ENCODE assay signal across 12 cellular contexts in genomic region chr12:48917857-48918537, GRCh38. TPM values are rescaled to one million over a fixed set of nuclear protein-coding genes. Genes with fewer than 3 reads are reported as not detected.
DNase-seq lines count a peak whose midpoint lies in the region; ATAC-seq and TF ChIP-seq lines count a peak whose summit lies in the region.
"Had no signal": no experiment of that assay in that cellular context is flagged by ENCODE, and none has a peak within 500 bp of the region (broad histone marks: within the 10 kb centered on the region; RNA-seq: fewer than 3 reads in every experiment).

No MANE protein-coding gene starts in this region.

- H3K27me3 Mint-ChIP-seq in GM23338 (ENCODE audit: insufficient read depth, low read depth, poor library complexity): peaks cover 8% of the 10 kb centered on the region

- H3K4me1 ChIP-seq in GM23338 (ENCODE audit: insufficient read depth): no peaks in the 10 kb centered on the region

- H3K4me2 ChIP-seq in GM23338: no peak overlapping the region

- no peaks in the 10 kb centered on the region; the same call in 2 of the 3 replicates for H3K4me1 Mint-ChIP-seq in GM23338

- peaks cover 43% of the 10 kb centered on the region for H3K36me3 Mint-ChIP-seq in GM23338 (ENCODE audit: low read depth)

- no peak overlapping the region for H2AFZ ChIP-seq in GM23338

- no peaks in the 10 kb centered on the region for H3K79me2 ChIP-seq in GM23338 (replicated peaks; ENCODE audit: insufficient read depth)

- no peaks in the 10 kb centered on the region for H3K9me2 ChIP-seq in GM23338 (ENCODE audit: insufficient read depth)

- DNase-seq in GM23338 (ENCODE audit: low spot score) (no peak), T-helper 1 cell (peak in 4 of 5 donors; percentile 16 to 42 (median 32)), DMS114 treated with DMSO at 0.1 percent for 48 hours (lab: John Stamatoyannopoulos, UW; ENCODE audit: unreplicated experiment) (no peak), HCEC 1CT (no peak), NCI-H82 (lab: John Stamatoyannopoulos, UW) (no peak)
- DNase-seq in activated effector memory CD4-positive, alpha-beta T cell treated with anti-CD3 and anti-CD28 coated beads, Interleukin-2, amount 50 U/mL, for 16 hours: peak; percentile 75
- DNase-seq in stimulated activated CD4-positive, alpha-beta T cell treated with anti-CD3 and anti-CD28 coated beads, Interleukin-2, amount 100 ng/mL, for 24 hours: peak; percentile 24 to 44
- DNase-seq: amniotic stem cell, EL had no signal

- H4K20me1 ChIP-seq in GM23338 (replicated peaks; ENCODE audit: insufficient read depth): 0 out of 2 replicates have a peak, but pooled peaks cover 2% of the 10 kb centered on the region

- no peak overlapping the region for H3K27ac ChIP-seq in GM23338 (ENCODE audit: low read depth)
- H3K27ac ChIP-seq: epithelial cell of prostate, neutrophil had no signal

- H3K27ac Mint-ChIP-seq in GM23338: 0 out of 2 replicates have a peak overlapping the region, but pooled peaks have one; percentile 12

- H3K36me3 ChIP-seq in GM23338 (ENCODE audit: insufficient read depth): peaks cover 9% of the 10 kb centered on the region

- TF ChIP-seq CTCF in GM23338 (conservative IDR thresholded peaks at IDR 0.05; ENCODE audit: low read depth in 2 of 2): no peak

- no peak overlapping the region for H3K4me3 Mint-ChIP-seq in GM23338

- no peaks in the 10 kb centered on the region for H3K27me3 ChIP-seq in GM23338 (ENCODE audit: insufficient read depth)
- H3K27me3 ChIP-seq: neutrophil had no signal

- peaks cover 6% of the 10 kb centered on the region; the same call in 2 of the 3 replicates for H3K9me3 Mint-ChIP-seq in GM23338

- ATAC-seq in GM23338: no peak
- ATAC-seq in HG03108 (IDR thresholded peaks at IDR 0.05; ENCODE audit: unreplicated experiment): no peak

- no peaks in the 10 kb centered on the region for H3F3A ChIP-seq in GM23338 (replicated peaks; ENCODE audit: low read depth)

- H3K4me3 ChIP-seq in GM23338: no peak overlapping the region

TF ChIP-seq in GM23338, 12 proteins besides CTCF, POLR2A, EP300 and RAD21 (continues in another document):
- TF ChIP-seq ZNF114 (CRISPR knock-in tag; IDR thresholded peaks at IDR 0.05): no peak
- no peak for TF ChIP-seq ZNF331 (CRISPR knock-in tag; IDR thresholded peaks at IDR 0.05; ENCODE audit: low read depth)
- no peak for TF ChIP-seq JUNB (IDR thresholded peaks at IDR 0.05; ENCODE audit: unreplicated experiment)
- TF ChIP-seq CREB1 (CRISPR knock-in tag; IDR thresholded peaks at IDR 0.05; ENCODE audit: low read depth): no peak
- no peak for TF ChIP-seq ETS1 (IDR thresholded peaks at IDR 0.05)
- no peak for TF ChIP-seq NANOG (IDR thresholded peaks at IDR 0.05; ENCODE audit: borderline replicate concordance)
- TF ChIP-seq ZNF462 (CRISPR knock-in tag; IDR thresholded peaks at IDR 0.05): no peak
- TF ChIP-seq POLR2AphosphoS5 (IDR thresholded peaks at IDR 0.05; ENCODE audit: low read depth): no peak
- TF ChIP-seq STAT1 (IDR thresholded peaks at IDR 0.05; ENCODE audit: unreplicated experiment): no peak
- TF ChIP-seq EZH2phosphoT487 (IDR thresholded peaks at IDR 0.05; ENCODE audit: unreplicated experiment): no peak

RNA-seq across cellular contexts. Expression of gene FKBP11, which starts 7.3 kb away (rescaled TPM):
- total RNA-seq in GM23338 (2014; rRNA removed; shearing (Covaris generic)): 29.5 and 45.0 TPM in 2 replicates
- 94.9 and 97.2 TPM in 2 replicates for polyA plus RNA-seq in GM23338 (2016; fragmentation: Nextera tagmentation; extraction: Ambion mirVana)

RNA-seq across cellular contexts. Expression of gene ARF3, which starts 39.3 kb away (rescaled TPM):
- 125 and 130 TPM in 2 replicates for total RNA-seq in GM23338 (2014; rRNA removed; shearing (Covaris generic))
- 53.9 and 57.0 TPM in 2 replicates for polyA plus RNA-seq in GM23338 (2016; fragmentation: Nextera tagmentation; extraction: Ambion mirVana)

RNA-seq across cellular contexts. Expression of gene RND1, which starts 52.3 kb away (rescaled TPM):
- 7.4 and 10.4 TPM in 2 replicates for total RNA-seq in GM23338 (2014; rRNA removed; shearing (Covaris generic))
- polyA plus RNA-seq in GM23338 (2016; fragmentation: Nextera tagmentation; extraction: Ambion mirVana): 7.4 and 9.3 TPM in 2 replicates

RNA-seq across cellular contexts. Expression of gene WNT10B, which starts 53.5 kb away (rescaled TPM):
- 0.50 TPM in 1 of 2 replicates, not detected in the other for total RNA-seq in GM23338 (2014; rRNA removed; shearing (Covaris generic))
- not detected in 2 replicates for polyA plus RNA-seq in GM23338 (2016; fragmentation: Nextera tagmentation; extraction: Ambion mirVana)

Comparison
In these comparisons a context has a peak if more than half of its experiments do, and no peak if none do; other contexts are left out.
1. DNase-seq: peak in T-helper 1 cell (4 of 5), activated effector memory CD4-positive, alpha-beta T cell treated with anti-CD3 and anti-CD28 coated beads, Interleukin-2, amount 50 U/mL, for 16 hours (single experiment) and stimulated activated CD4-positive, alpha-beta T cell treated with anti-CD3 and anti-CD28 coated beads, Interleukin-2, amount 100 ng/mL, for 24 hours (2 of 2); none in GM23338 (single experiment), DMS114 treated with DMSO at 0.1 percent for 48 hours (single experiment), HCEC 1CT (single experiment) and NCI-H82 (single experiment).